Comparison of ENCODE assay signal across 23 cellular contexts in the genomic region with DNA sequence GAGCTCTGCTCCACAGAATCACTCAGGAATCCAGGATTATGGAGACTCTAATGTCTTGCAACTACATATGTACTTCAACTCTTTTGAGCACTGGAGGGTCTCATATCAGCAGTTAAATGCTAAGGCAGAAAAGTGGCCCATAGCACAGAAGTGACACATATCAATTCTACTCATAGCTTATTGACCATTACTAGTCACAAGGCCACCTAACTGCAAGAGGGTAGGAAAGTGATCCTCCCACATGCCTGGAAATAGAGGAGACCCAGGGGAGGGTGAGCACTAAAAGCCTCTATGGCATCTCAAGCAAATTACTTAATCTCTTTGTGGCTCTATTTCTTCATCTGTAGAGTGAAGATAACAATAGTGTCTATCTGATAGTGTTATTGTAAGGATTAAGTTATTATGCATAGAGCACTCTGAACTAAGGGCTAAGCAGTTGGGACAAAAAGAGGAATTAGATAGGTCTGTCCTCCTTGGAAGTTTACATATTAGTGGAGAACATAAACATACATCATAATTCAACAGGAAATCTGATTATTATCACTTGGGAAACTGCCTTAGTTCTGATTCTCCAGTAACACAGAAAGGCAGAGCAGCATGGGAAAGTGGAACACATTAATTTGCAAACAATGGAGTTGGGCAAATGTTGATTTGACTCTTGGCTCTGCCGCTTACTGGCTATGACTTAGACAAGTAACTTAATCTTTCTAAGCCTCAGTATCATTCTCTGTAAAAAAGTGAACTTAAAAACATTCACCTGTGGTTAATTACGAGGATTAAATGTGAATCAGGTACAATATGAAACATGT. TPM values are rescaled to one million over a fixed set of nuclear protein-coding genes. Genes with fewer than 3 reads are reported as not detected.
DNase-seq lines count a peak whose midpoint lies in the region; ATAC-seq, FAIRE-seq and TF ChIP-seq lines count a peak whose summit lies in the region.
"Had no signal": no experiment of that assay in that cellular context is flagged by ENCODE, and none has a peak within 500 bp of the region (broad histone marks: within the 10 kb centered on the region; RNA-seq: fewer than 3 reads in every experiment).

No MANE protein-coding gene starts in this region.

- POLR2A ChIA-PET in endothelial cell of umbilical vein (lab: Charles Lee) = no interaction called here

- no peak overlapping the region for H2AFZ ChIP-seq in endothelial cell of umbilical vein (ENCODE audit: low read depth, low read length)
- H2AFZ ChIP-seq: GM23338 had no signal

- no peak overlapping the region for H3K27ac ChIP-seq in endothelial cell of umbilical vein (ENCODE audit: insufficient read depth, low read depth, low read length)
- H3K27ac ChIP-seq: thoracic aorta had no signal

- dilution Hi-C loops in endothelial cell of umbilical vein (cut with MboI; ENCODE audit: extremely low pct_ligation_motif_present, low sequenced_read_pairs) = no loop called here

- H3K9ac ChIP-seq in endothelial cell of umbilical vein (replicated peaks; ENCODE audit: extremely low read depth, insufficient read depth, low read length) = no peak overlapping the region

- FAIRE-seq in endothelial cell of umbilical vein (lab: Jason Lieb, UNC) = peak; percentile 38
- FAIRE-seq: astrocyte, frontal cortex, keratinocyte had no signal

- ATAC-seq in left lobe of liver (peak; percentile 38), HG02610 (IDR thresholded peaks at IDR 0.05; ENCODE audit: unreplicated experiment) (no peak), GM18909 (IDR thresholded peaks at IDR 0.05; ENCODE audit: poor library complexity, unreplicated experiment) (no peak), GM21529 (IDR thresholded peaks at IDR 0.05; ENCODE audit: unreplicated experiment) (no peak)
- ATAC-seq: effector memory CD8-positive, alpha-beta T cell; GM23338; naive thymus-derived CD8-positive, alpha-beta T cell; right cardiac atrium had no signal

- H3K4me1 ChIP-seq in endothelial cell of umbilical vein (ENCODE audit: control insufficient read depth, extremely low read depth, insufficient read depth, low read length) = no peaks in the 10 kb centered on the region

- no peak for TF ChIP-seq POLR2A in endothelial cell of umbilical vein (IDR thresholded peaks at IDR 0.05; ENCODE audit: low read depth, low read length)

- H3K79me2 ChIP-seq in endothelial cell of umbilical vein (ENCODE audit: control insufficient read depth, insufficient read depth, low read length) = no peaks in the 10 kb centered on the region

- no peaks in the 10 kb centered on the region for H3K9me3 ChIP-seq in endothelial cell of umbilical vein (replicated peaks; ENCODE audit: control insufficient read depth, insufficient read depth, low read length)
- H3K9me3 ChIP-seq: thoracic aorta had no signal

- DNase-seq in EH (ENCODE audit: low read depth) = peak; percentile 52
- DNase-seq in OCI-M1 (lab: John Stamatoyannopoulos, UW) = peak; percentile 71
- peak; percentile 75 for DNase-seq in endothelial cell of umbilical vein (ENCODE audit: low read depth, low spot score)
- no peak for DNase-seq in left lobe of liver (ENCODE audit: low spot score)
- no peak for DNase-seq in NCI-H2196 (lab: John Stamatoyannopoulos, UW; ENCODE audit: unreplicated experiment)
- DNase-seq: activated CD4-positive, CD25-positive, alpha-beta regulatory T cell treated with anti-CD3 and anti-CD28 coated beads, Interleukin-2, amount 50 U/mL, for 72 hours; effector memory CD8-positive, alpha-beta T cell; GF-D8; Karpas-422; mesenchymal stem cell; naive thymus-derived CD8-positive, alpha-beta T cell; NCI-H1092; NCI-H526 treated with DMSO at 0.1 percent for 48 hours; right cardiac atrium; stimulated activated CD4-positive, alpha-beta T cell treated with anti-CD3 and anti-CD28 coated beads, Interleukin-15, amount 100 ng/mL, for 24 hours had no signal

- no peak overlapping the region for H3K4me2 ChIP-seq in endothelial cell of umbilical vein (ENCODE audit: insufficient read depth, low read length)
- H3K4me2 ChIP-seq: GM23338 had no signal

- no peak for TF ChIP-seq CTCF in endothelial cell of umbilical vein (IDR thresholded peaks at IDR 0.05; ENCODE audit: extremely low read depth in 1 of 2, insufficient read depth in 1 of 2, low read depth in 1 of 2, low read length in 2 of 2)

- no peaks in the 10 kb centered on the region for H3K9me1 ChIP-seq in endothelial cell of umbilical vein (replicated peaks; ENCODE audit: control insufficient read depth, extremely low read depth, insufficient read depth, low read length)

- H4K20me1 ChIP-seq in endothelial cell of umbilical vein (replicated peaks; ENCODE audit: control insufficient read depth, extremely low read depth, insufficient read depth, low read length) = no peaks in the 10 kb centered on the region

- H3K4me3 ChIP-seq in endothelial cell of umbilical vein (replicated peaks in 1 of 3; ENCODE audit: insufficient read depth in 1 of 3, low read depth in 1 of 3, low read length in 3 of 3) = no peak overlapping the region
- H3K4me3 ChIP-seq: GM23338, thoracic aorta had no signal

- BruUV-seq in endothelial cell of umbilical vein (replicated peaks; lab: Mats Ljungman, UMichigan) = no TSS peak

- no peaks in the 10 kb centered on the region for H3K36me3 ChIP-seq in endothelial cell of umbilical vein (ENCODE audit: control insufficient read depth in 2 of 2, extremely low read depth in 1 of 2, insufficient read depth in 2 of 2, low read length in 2 of 2)
- H3K36me3 ChIP-seq: thoracic aorta had no signal

- H3K27me3 ChIP-seq in endothelial cell of umbilical vein (ENCODE audit: control insufficient read depth in 2 of 2, insufficient read depth in 2 of 2, low read length in 2 of 2) = peaks cover 4 to 6% of the 10 kb centered on the region in 2 experiments

- CTCF ChIA-PET in endothelial cell of umbilical vein (lab: Charles Lee) = interaction anchor here (1.0 to 2.1 kb wide), 3 partner anchors 9 to 26 kb away, joined by 3 to 6 read pairs (median 3); no protein-coding TSS in a partner anchor

- intact Hi-C loops in endothelial cell of umbilical vein (cut with micrococcal nuclease) = no loop called here

TF ChIP-seq in endothelial cell of umbilical vein, 7 proteins besides CTCF, POLR2A, EP300 and RAD21:
- TF ChIP-seq MYC (IDR thresholded peaks at IDR 0.05; ENCODE audit: low read depth, low read length) (no peak), GATA2 (IDR thresholded peaks at IDR 0.05; ENCODE audit: insufficient read depth, insufficient read length, low read depth, low read length) (no peak), EZH2 (IDR thresholded peaks at IDR 0.05; ENCODE audit: borderline replicate concordance, low read depth, low read length, severe bottlenecking) (no peak), JUN (IDR thresholded peaks at IDR 0.05; ENCODE audit: borderline replicate concordance, insufficient read depth, insufficient read length, low read depth) (no peak), FOS (IDR thresholded peaks at IDR 0.05; ENCODE audit: borderline replicate concordance, insufficient read depth, low read length) (no peak), POLR2AphosphoS5 (IDR thresholded peaks at IDR 0.05; ENCODE audit: insufficient read depth, low read depth, low read length) (no peak)

RNA-seq across cellular contexts. Expression of gene USP47, which starts 25.1 kb away (rescaled TPM):
- 38.0 and 41.5 TPM in 2 replicates for total RNA-seq in endothelial cell of umbilical vein
- polyA plus RNA-seq in endothelial cell of umbilical vein = 5.2 and 7.8 TPM in 2 replicates
- polyA plus RNA-seq in endothelial cell of umbilical vein (2011; cell fraction: cytosol; rRNA removed) = 10.5 and 11.2 TPM in 2 replicates
- polyA plus RNA-seq in endothelial cell of umbilical vein (2011; cell fraction: nucleus; rRNA removed) = 43.5 and 47.1 TPM in 2 replicates
- 31.4 and 38.9 TPM in 2 replicates for polyA plus RNA-seq in endothelial cell of umbilical vein (2012)
- 29.7 and 31.1 TPM in 2 replicates for polyA minus RNA-seq in endothelial cell of umbilical vein
- 21.7 TPM for polyA minus RNA-seq in endothelial cell of umbilical vein (2011; cell fraction: cytosol; rRNA and poly(A)+ RNA removed)
- 90.8 and 92.6 TPM in 2 replicates for polyA minus RNA-seq in endothelial cell of umbilical vein (2011; cell fraction: nucleus; rRNA and poly(A)+ RNA removed)
- 23.7 TPM for total RNA-seq in left lobe of liver

Comparison
In these comparisons a context has a peak if more than half of its experiments do, and no peak if none do; other contexts are left out.
1. DNase-seq: peak in EH (single experiment), OCI-M1 (single experiment) and endothelial cell of umbilical vein (single experiment); none in left lobe of liver (single experiment) and NCI-H2196 (single experiment).